1 cellular context compared by ENCODE assay signal in the genomic region with DNA sequence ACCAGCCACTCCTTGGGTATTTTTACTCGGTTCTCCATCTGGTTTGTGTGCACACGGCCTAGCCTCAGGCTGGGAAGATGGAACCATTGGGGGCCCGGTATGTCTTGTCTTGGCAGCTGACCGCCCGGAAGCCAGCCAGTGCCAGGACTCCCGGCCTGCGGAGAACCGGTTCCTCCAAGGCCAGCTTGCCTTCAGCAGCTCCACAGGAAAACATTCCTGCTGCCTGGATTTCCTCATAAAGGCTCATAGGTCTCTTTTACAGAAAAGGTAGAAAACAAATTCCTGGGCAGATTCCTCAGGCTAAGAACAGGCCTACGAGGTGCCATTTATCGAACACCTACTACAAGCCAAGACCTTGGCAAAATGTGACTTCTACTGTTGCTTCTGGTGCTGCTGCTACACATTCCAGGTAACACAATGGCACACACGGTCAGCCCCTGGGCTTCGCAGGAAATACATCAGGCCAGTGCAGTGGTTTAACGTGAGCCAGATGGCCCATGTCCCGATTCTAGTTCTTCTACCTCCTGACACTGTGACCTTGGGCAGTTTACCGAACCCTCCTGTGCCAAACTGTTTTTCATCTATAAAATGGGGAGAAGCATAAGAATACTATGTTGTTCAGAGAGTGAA.
TF ChIP-seq lines count a peak whose summit lies in the region.

No MANE protein-coding gene starts in this region.

TF ChIP-seq in IMR-90, 13 proteins besides CTCF, POLR2A, EP300 and RAD21:
- TF ChIP-seq, protein P1, sequence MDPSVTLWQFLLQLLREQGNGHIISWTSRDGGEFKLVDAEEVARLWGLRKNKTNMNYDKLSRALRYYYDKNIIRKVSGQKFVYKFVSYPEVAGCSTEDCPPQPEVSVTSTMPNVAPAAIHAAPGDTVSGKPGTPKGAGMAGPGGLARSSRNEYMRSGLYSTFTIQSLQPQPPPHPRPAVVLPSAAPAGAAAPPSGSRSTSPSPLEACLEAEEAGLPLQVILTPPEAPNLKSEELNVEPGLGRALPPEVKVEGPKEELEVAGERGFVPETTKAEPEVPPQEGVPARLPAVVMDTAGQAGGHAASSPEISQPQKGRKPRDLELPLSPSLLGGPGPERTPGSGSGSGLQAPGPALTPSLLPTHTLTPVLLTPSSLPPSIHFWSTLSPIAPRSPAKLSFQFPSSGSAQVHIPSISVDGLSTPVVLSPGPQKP (IDR thresholded peaks at IDR 0.05; ENCODE audit: borderline replicate concordance, low read depth, low read length), result no peak
- no peak for TF ChIP-seq MAZ (IDR thresholded peaks at IDR 0.05; ENCODE audit: borderline replicate concordance, low read depth, low read length)
- no peak for TF ChIP-seq RFX5 (IDR thresholded peaks at IDR 0.05; ENCODE audit: low read depth, low read length)
- TF ChIP-seq CEBPB (IDR thresholded peaks at IDR 0.05; ENCODE audit: low read depth, low read length), result no peak
- TF ChIP-seq MAFK (IDR thresholded peaks at IDR 0.05; ENCODE audit: low read depth, low read length), result no peak
- no peak for TF ChIP-seq RCOR1 (IDR thresholded peaks at IDR 0.05; ENCODE audit: insufficient replicate concordance, low read length)
- TF ChIP-seq CHD1 (IDR thresholded peaks at IDR 0.05; ENCODE audit: low read depth, low read length), result no peak
